Comparison of ENCODE assay signal across 11 cellular contexts in the genomic region with DNA sequence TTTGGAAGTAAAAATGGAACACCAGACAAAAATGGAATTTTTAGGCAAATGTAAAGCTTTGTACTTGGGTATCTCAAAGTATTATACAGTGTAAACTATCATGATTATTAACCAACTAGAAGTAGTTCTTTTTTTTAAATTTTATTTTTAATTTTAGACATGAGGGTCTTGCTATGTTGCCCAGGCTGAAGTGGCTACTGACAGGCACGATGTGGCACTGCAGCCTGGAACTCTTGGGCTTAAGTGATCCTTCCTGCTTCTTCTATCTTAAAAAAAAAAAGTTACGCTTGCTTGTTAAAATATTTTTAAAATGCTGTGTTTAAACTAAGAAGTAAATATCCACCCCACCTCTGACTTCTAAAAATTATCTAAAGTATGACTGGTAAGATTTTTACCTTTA. TPM values are rescaled to one million over a fixed set of nuclear protein-coding genes. Genes with fewer than 3 reads are reported as not detected.
DNase-seq lines count a peak whose midpoint lies in the region; ATAC-seq, FAIRE-seq and TF ChIP-seq lines count a peak whose summit lies in the region.
"Had no signal": no experiment of that assay in that cellular context is flagged by ENCODE, and none has a peak within 500 bp of the region (broad histone marks: within the 10 kb centered on the region; RNA-seq: fewer than 3 reads in every experiment).

No MANE protein-coding gene starts in this region.

- H3K27ac Mint-ChIP-seq in activated naive CD8-positive, alpha-beta T cell = peak overlapping the region; percentile 95
- peak overlapping the region in 9 of 10 donors; percentile 85 to 99 (median 98) for H3K27ac Mint-ChIP-seq in naive thymus-derived CD8-positive, alpha-beta T cell

- H3K36me3 Mint-ChIP-seq in activated naive CD8-positive, alpha-beta T cell = no peaks in the 10 kb centered on the region
- H3K36me3 Mint-ChIP-seq in naive thymus-derived CD8-positive, alpha-beta T cell = peaks cover 0 to 3% (median 2%) of the 10 kb centered on the region in 3 donors

- in situ Hi-C loops in GM13977 (cut with MboI; ENCODE audit: low pct_unique_long_range_greater_than_20kb, low sequenced_read_pairs, unreplicated experiment) = loop anchor here (25.0 kb wide), 3 partner anchors 423 to 552 kb away; partner anchors contain the start of gene FNTB

- H3K9me3 Mint-ChIP-seq in activated naive CD8-positive, alpha-beta T cell (ENCODE audit: low read depth) = no peaks in the 10 kb centered on the region
- H3K9me3 Mint-ChIP-seq in naive thymus-derived CD8-positive, alpha-beta T cell = no peaks in the 10 kb centered on the region

- peaks cover 13% of the 10 kb centered on the region for H3K4me1 ChIP-seq in ACC112 (ENCODE audit: control insufficient read depth, insufficient read depth, low read length, unreplicated experiment)

- no peaks in the 10 kb centered on the region for H3K36me3 ChIP-seq in ACC112 (ENCODE audit: insufficient read depth, low read length)

- peaks cover 25% of the 10 kb centered on the region for H3K79me2 ChIP-seq in ACC112 (ENCODE audit: control insufficient read depth, insufficient read depth, low read length, unreplicated experiment)

- POLR2A ChIA-PET in naive thymus-derived CD8-positive, alpha-beta T cell (lab: Charles Lee) = interaction anchor here (0.7 to 7.8 kb wide), 10 partner anchors 35 to 535 kb away, joined by 3 to 145 read pairs (median 6); partner anchors contain the start of gene FNTB

- ATAC-seq in naive thymus-derived CD8-positive, alpha-beta T cell = no peak
- ATAC-seq in HG02763 (IDR thresholded peaks at IDR 0.05; ENCODE audit: unreplicated experiment) (no peak), HG03342 (IDR thresholded peaks at IDR 0.05; ENCODE audit: unreplicated experiment) (no peak)

- H3K27ac ChIP-seq in ACC112 (ENCODE audit: low read depth, low read length) = no peak overlapping the region
- H3K27ac ChIP-seq: C4-2B had no signal

- peak overlapping the region; percentile 97 for H3K4me3 ChIP-seq in ACC112 (ENCODE audit: low read depth, low read length)

- H3K27me3 ChIP-seq in ACC112 (ENCODE audit: insufficient read depth, low read length) = no peaks in the 10 kb centered on the region

- H3K27me3 Mint-ChIP-seq in activated naive CD8-positive, alpha-beta T cell = no peaks in the 10 kb centered on the region
- H3K27me3 Mint-ChIP-seq in naive thymus-derived CD8-positive, alpha-beta T cell = no peaks in the 10 kb centered on the region

- no peak for TF ChIP-seq CTCF in GM13977 (IDR thresholded peaks at IDR 0.05; ENCODE audit: extremely low read depth, insufficient read depth, missing control alignments)

- H3K4me3 Mint-ChIP-seq in activated naive CD8-positive, alpha-beta T cell = peak overlapping the region; percentile 98
- H3K4me3 Mint-ChIP-seq in naive thymus-derived CD8-positive, alpha-beta T cell = peak overlapping the region; percentile 90 to 100 (median 99)

- DNase-seq in GM19239 (ENCODE audit: insufficient read length, low spot score) = no peak
- DNase-seq in naive thymus-derived CD8-positive, alpha-beta T cell = no peak
- no peak for DNase-seq in EL
- no peak for DNase-seq in GM13977 (ENCODE audit: low spot score)
- DNase-seq: NCI-H1092, NCI-H69 had no signal

- FAIRE-seq in GM19239 (lab: Jason Lieb, UNC) = peak; percentile 52

- H2AFZ ChIP-seq in ACC112 (ENCODE audit: low read length, unreplicated experiment) = peak overlapping the region; percentile 87

- H3K4me1 Mint-ChIP-seq in activated naive CD8-positive, alpha-beta T cell (ENCODE audit: low read depth) = peaks cover 36% of the 10 kb centered on the region
- peaks cover 14 to 37% (median 33%) of the 10 kb centered on the region in 4 donors for H3K4me1 Mint-ChIP-seq in naive thymus-derived CD8-positive, alpha-beta T cell

RNA-seq across cellular contexts. Expression of gene FUT8, which starts 1.9 kb away (rescaled TPM):
- total RNA-seq in naive thymus-derived CD8-positive, alpha-beta T cell = 10 to 100 TPM; 46.9 to 51.2 TPM
- polyA plus RNA-seq in naive thymus-derived CD8-positive, alpha-beta T cell = 10 to 100 TPM; 10.0 to 15.2 (median 10.4) TPM
